Comparison of ENCODE assay signal across 8 cellular contexts in the genomic region with DNA sequence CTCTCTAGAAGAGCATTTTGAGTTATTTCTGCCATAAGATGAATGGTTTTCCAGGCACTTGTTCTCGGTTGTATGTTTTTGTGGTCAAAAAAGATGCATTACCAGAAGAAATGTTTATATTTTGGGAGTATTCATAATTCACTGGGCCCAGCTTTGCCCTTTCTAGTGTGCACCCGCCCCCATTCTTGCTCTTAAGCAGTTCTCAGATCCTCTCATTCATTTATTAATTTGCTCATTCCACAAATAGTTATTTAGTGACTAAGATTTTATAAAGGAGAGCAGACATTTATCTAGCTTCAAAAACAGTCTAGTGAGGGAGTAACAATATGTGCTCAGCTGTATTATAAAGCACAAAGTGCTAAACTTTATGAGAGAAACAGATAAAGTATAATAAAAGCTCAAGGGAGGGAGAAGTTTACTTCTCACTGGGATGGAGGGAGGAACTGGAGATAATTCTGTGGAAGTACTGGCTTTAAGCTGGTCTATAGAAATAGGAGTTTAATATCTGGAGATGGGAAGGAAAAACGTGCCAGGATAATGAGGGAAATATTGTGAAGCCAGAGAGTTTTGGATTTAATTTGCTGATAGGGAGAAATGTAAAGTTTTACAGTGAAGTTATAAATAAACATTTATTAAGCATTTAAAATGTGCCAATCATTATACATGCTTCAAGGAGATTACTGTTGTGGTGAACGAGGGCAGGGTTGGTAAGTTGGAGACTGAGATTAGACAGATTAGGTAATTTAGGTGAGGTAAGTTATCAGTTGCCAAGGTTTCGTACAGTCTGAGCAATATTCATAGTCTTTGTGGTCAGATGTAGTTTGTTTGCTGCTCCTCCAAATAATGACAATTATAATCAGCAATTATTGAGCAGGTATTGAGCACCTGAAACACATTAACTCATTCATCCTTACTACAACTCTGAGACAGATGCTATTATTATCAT. TPM values are rescaled to one million over a fixed set of nuclear protein-coding genes. Genes with fewer than 3 reads are reported as not detected.
A peak's percentile ranks its signal among the peaks of the same experiment; 100 is the strongest.
DNase-seq lines count a peak whose midpoint lies in the region; ATAC-seq, FAIRE-seq and TF ChIP-seq lines count a peak whose summit lies in the region.

No MANE protein-coding gene starts in this region.

- H3K27ac ChIP-seq in SJSA1 = peak overlapping the region; percentile 72
- H3K27ac ChIP-seq in sigmoid colon = peak overlapping the region; percentile 83 to 95 (median 90)

- H3K36me3 ChIP-seq in SJSA1 (no peaks in the 10 kb centered on the region), sigmoid colon (no peaks in the 10 kb centered on the region)

- WGBS in sigmoid colon, 2 donors = 29 to 44% methylated on average over 5 of the region's 5 CpGs

- peak; percentile 85 for FAIRE-seq in endometrium (lab: Jason Lieb, UNC)

- TF ChIP-seq EP300 in sigmoid colon (IDR thresholded peaks at IDR 0.05) = no peak

- H3K4me3 ChIP-seq in SJSA1 (no peak overlapping the region), sigmoid colon (no peak overlapping the region)

- ATAC-seq in GM18517 (IDR thresholded peaks at IDR 0.05; ENCODE audit: unreplicated experiment) = no peak

- H3K27me3 ChIP-seq in SJSA1 (replicated peaks) (no peaks in the 10 kb centered on the region), sigmoid colon (no peaks in the 10 kb centered on the region)

- intact Hi-C loops in sigmoid colon (cut with DNase I) = no loop called here

- TF ChIP-seq CTCF in sigmoid colon (IDR thresholded peaks at IDR 0.05) = no peak

- TF ChIP-seq POLR2A in sigmoid colon (IDR thresholded peaks at IDR 0.05) = no peak

- peak; percentile 66 for DNase-seq in ELR (ENCODE audit: low read depth)
- DNase-seq in SJSA1 (ENCODE audit: low read depth in 1 of 2, low spot score in 2 of 2) = peak; percentile 72 to 77
- no peak for DNase-seq in sigmoid colon
- no peak for DNase-seq in GM19240 (ENCODE audit: insufficient read length, low spot score)
- no peak for DNase-seq in SW 1271 (lab: John Stamatoyannopoulos, UW)
- DNase-seq in amniotic stem cell (lab: John Stamatoyannopoulos, UW) = no peak

- no peaks in the 10 kb centered on the region for H3K9me3 ChIP-seq in SJSA1 (replicated peaks)
- H3K9me3 ChIP-seq in sigmoid colon = no peaks in the 10 kb centered on the region

- H3K4me1 ChIP-seq in SJSA1 (replicated peaks) (peaks cover 70% of the 10 kb centered on the region), sigmoid colon (peaks cover 0 to 84% (median 77%) of the 10 kb centered on the region in 4 donors)

RNA-seq across cellular contexts. Expression of a gene that starts 9.1 kb away (rescaled TPM):
- 147 and 211 TPM in 2 replicates for total RNA-seq in SJSA1 (2014; rRNA removed; shearing (Covaris generic))
- total RNA-seq in sigmoid colon = 100 to 1,000 TPM; 292 to 657 (median 428) TPM
- 10 to 100 TPM; 16.0 to 74.1 (median 18.0) TPM for polyA plus RNA-seq in sigmoid colon

Comparison
In these comparisons a context has a peak if more than half of its experiments do, and no peak if none do; other contexts are left out.
1. DNase-seq: peak in ELR (single experiment) and SJSA1 (2 of 2); none in sigmoid colon (single experiment), GM19240 (single experiment), SW 1271 (0 of 2) and amniotic stem cell (single experiment).